ENCODE assay signal across 33 cellular contexts in genomic region chr13:91181892-91182291, GRCh38.
"Had no signal": no experiment of that assay in that cellular context is flagged by ENCODE, and none has a peak within 500 bp of the region (broad histone marks: within the 10 kb centered on the region; RNA-seq: fewer than 3 reads in every experiment).

No MANE protein-coding gene starts in this region.

- H3K27me3 ChIP-seq: brain microvascular endothelial cell, Peyer's patch had no signal

- H3K9me3 ChIP-seq: Peyer's patch had no signal

- ATAC-seq: activated CD8-positive, alpha-beta T cell treated with anti-CD3 and anti-CD28 coated beads for 36 hours; activated T-cell treated with anti-CD3 and anti-CD28 coated beads, Interleukin-2, amount 50 U/mL, for 72 hours; activated T-helper 17 cell treated with anti-CD3 and anti-CD28 coated beads, Interleukin-2, amount 50 U/mL, for 72 hours; PC-3; Right ventricle myocardium inferior; SK-N-SH treated with all-trans-retinoic acid at 6 μM for 48 hours; T-cell; T-helper 17 cell had no signal

- H3K27ac ChIP-seq: brain microvascular endothelial cell, Peyer's patch, RWPE1 had no signal

- H3K36me3 ChIP-seq: brain microvascular endothelial cell, Peyer's patch had no signal

- H3K4me1 ChIP-seq: Peyer's patch had no signal

- H3K27me3 Mint-ChIP-seq: activated CD4-positive, alpha-beta T cell treated with anti-CD3 and anti-CD28 coated beads, Interleukin-2, amount 10 ng/mL, durations not matched to agents 24 days and 14 days; activated CD8-positive, alpha-beta T cell treated with anti-CD3 and anti-CD28 coated beads for 36 hours had no signal

- DNase-seq: activated CD4-positive, alpha-beta T cell treated with anti-CD3 and anti-CD28 coated beads, Interleukin-2, amount 10 ng/mL, durations not matched to agents 24 days and 14 days; activated CD4-positive, alpha-beta T cell treated with anti-CD3 and anti-CD28 coated beads, Interleukin-2, amount 50 U/mL, for 4 hours; activated CD8-positive, alpha-beta T cell treated with anti-CD3 and anti-CD28 coated beads for 36 hours; activated effector memory CD4-positive, alpha-beta T cell treated with anti-CD3 and anti-CD28 coated beads, Interleukin-2, amount 50 U/mL, for 16 hours; activated naive CD4-positive, alpha-beta T cell; activated naive CD4-positive, alpha-beta T cell treated with anti-CD3 and anti-CD28 coated beads, Interleukin-2, amount 50 U/mL, for 16 hours; activated naive CD8-positive, alpha-beta T cell treated with anti-CD3 and anti-CD28 coated beads for 36 hours; activated T-cell treated with anti-CD3 and anti-CD28 coated beads, Interleukin-2, amount 50 U/mL, for 1 hour; activated T-cell treated with anti-CD3 and anti-CD28 coated beads, Interleukin-2, amount 50 U/mL, for 72 hours; amniotic stem cell; aorta; brain microvascular endothelial cell; central memory CD4-positive, alpha-beta T cell; Karpas-422; NCI-H1105; NCI-H1417 treated with DMSO at 0.1 percent for 48 hours; NCI-H1694 treated with DMSO at 0.1 percent for 48 hours; NCI-H2029 treated with DMSO at 0.1 percent for 48 hours; NCI-H2107; NCI-H2171; NCI-H510A; NCI-H526; NCI-H748 treated with DMSO at 0.1 percent for 48 hours; NK-92 treated with Interleukin-12 subunit alpha and Interleukin-12 subunit beta, amount 100 ng/mL, for 24 hours; PC-3; Peyer's patch; SIG-M5; T-cell; T-helper 17 cell had no signal

- H3K27ac Mint-ChIP-seq: activated CD4-positive, alpha-beta T cell treated with anti-CD3 and anti-CD28 coated beads, Interleukin-2, amount 10 ng/mL, durations not matched to agents 24 days and 14 days; activated CD8-positive, alpha-beta T cell treated with anti-CD3 and anti-CD28 coated beads for 36 hours; activated naive CD8-positive, alpha-beta T cell treated with anti-CD3 and anti-CD28 coated beads for 36 hours; activated T-cell treated with anti-CD3 and anti-CD28 coated beads, Interleukin-2, amount 50 U/mL, for 72 hours; activated T-helper 17 cell treated with anti-CD3 and anti-CD28 coated beads, Interleukin-2, amount 50 U/mL, for 72 hours; T-cell; T-helper 17 cell had no signal

- H3K9me3 Mint-ChIP-seq: activated CD4-positive, alpha-beta T cell treated with anti-CD3 and anti-CD28 coated beads, Interleukin-2, amount 10 ng/mL, durations not matched to agents 24 days and 14 days; activated CD8-positive, alpha-beta T cell treated with anti-CD3 and anti-CD28 coated beads for 36 hours; activated naive CD8-positive, alpha-beta T cell treated with anti-CD3 and anti-CD28 coated beads for 36 hours; activated T-cell treated with anti-CD3 and anti-CD28 coated beads, Interleukin-2, amount 50 U/mL, for 72 hours; activated T-helper 17 cell treated with anti-CD3 and anti-CD28 coated beads, Interleukin-2, amount 50 U/mL, for 72 hours; T-cell had no signal

- H3K36me3 Mint-ChIP-seq: activated naive CD8-positive, alpha-beta T cell treated with anti-CD3 and anti-CD28 coated beads for 36 hours; T-cell had no signal

- H3K4me3 ChIP-seq: Peyer's patch had no signal

- H3K4me3 Mint-ChIP-seq: activated CD4-positive, alpha-beta T cell treated with anti-CD3 and anti-CD28 coated beads, Interleukin-2, amount 10 ng/mL, durations not matched to agents 24 days and 14 days; activated CD8-positive, alpha-beta T cell treated with anti-CD3 and anti-CD28 coated beads for 36 hours; activated naive CD8-positive, alpha-beta T cell treated with anti-CD3 and anti-CD28 coated beads for 36 hours; activated T-cell treated with anti-CD3 and anti-CD28 coated beads, Interleukin-2, amount 50 U/mL, for 72 hours; activated T-helper 17 cell treated with anti-CD3 and anti-CD28 coated beads, Interleukin-2, amount 50 U/mL, for 72 hours; T-cell; T-helper 17 cell had no signal

- H3K4me1 Mint-ChIP-seq: activated CD4-positive, alpha-beta T cell treated with anti-CD3 and anti-CD28 coated beads, Interleukin-2, amount 10 ng/mL, durations not matched to agents 24 days and 14 days; activated naive CD8-positive, alpha-beta T cell treated with anti-CD3 and anti-CD28 coated beads for 36 hours; activated T-helper 17 cell treated with anti-CD3 and anti-CD28 coated beads, Interleukin-2, amount 50 U/mL, for 72 hours; T-cell; T-helper 17 cell had no signal
